ENCODE assay signal across 11 cellular contexts in the genomic region with DNA sequence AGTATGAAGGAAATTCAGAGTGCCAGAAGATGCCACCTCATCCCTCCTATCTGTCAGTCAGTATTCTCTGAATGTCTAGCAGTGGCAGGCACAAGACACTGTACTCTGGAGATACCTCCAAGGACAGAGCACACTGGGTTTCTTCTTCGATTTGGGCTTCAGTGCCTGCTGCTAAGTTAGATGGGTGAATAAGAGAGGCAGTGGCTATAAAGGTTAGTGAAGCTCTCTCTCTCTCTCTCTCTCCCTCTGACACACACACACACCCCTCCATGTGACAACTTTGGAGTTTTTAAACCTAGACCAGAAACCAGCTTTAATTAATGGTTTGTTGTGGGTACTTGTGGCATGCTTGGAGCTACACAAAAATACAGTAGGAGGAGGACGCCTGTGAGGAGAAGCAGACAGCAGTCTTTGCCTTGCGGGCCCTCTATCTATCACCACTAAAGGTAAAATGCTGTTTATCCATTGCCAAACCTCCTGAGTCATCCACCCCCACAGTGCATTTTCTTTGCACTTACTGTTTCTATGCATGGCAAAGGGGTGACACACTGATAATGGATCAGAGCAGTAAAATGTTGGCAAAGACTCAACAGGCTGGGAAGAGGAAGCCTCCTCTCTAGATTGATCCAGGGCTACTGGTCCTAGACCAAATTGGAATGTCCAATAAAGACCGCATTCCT.
DNase-seq lines count a peak whose midpoint lies in the region; ATAC-seq, FAIRE-seq and TF ChIP-seq lines count a peak whose summit lies in the region.
"Had no signal": no experiment of that assay in that cellular context is flagged by ENCODE, and none has a peak within 500 bp of the region (broad histone marks: within the 10 kb centered on the region; RNA-seq: fewer than 3 reads in every experiment).

No MANE protein-coding gene starts in this region.

- H3K27me3 ChIP-seq in K562 (ENCODE audit: control insufficient read depth in 2 of 2, insufficient read depth in 2 of 2, low read length in 2 of 2): peaks cover 0 to 6% of the 10 kb centered on the region in 2 experiments; a peak in 2 of 5 replicates

- no peak for ATAC-seq in K562
- ATAC-seq in HG03342 (IDR thresholded peaks at IDR 0.05; ENCODE audit: unreplicated experiment): no peak
- ATAC-seq in GM18870 (IDR thresholded peaks at IDR 0.05; ENCODE audit: unreplicated experiment): no peak
- ATAC-seq in HG02623 (IDR thresholded peaks at IDR 0.05; ENCODE audit: unreplicated experiment): no peak
- no peak for ATAC-seq in GM21528 (IDR thresholded peaks at IDR 0.05; ENCODE audit: low FRiP score, unreplicated experiment)
- ATAC-seq: sciatic nerve had no signal

- no peak overlapping the region for H2AFZ ChIP-seq in K562 (ENCODE audit: low read depth, low read length)

- TF ChIP-seq RAD21 in K562 (CRISPR knock-in tag; conservative IDR thresholded peaks at IDR 0.05 in 1 of 2, IDR thresholded peaks at IDR 0.05 in 1 of 2): no peak

- H3K9ac ChIP-seq in K562 (ENCODE audit: insufficient read depth in 1 of 2, low read depth in 2 of 2, low read length in 2 of 2): no peak overlapping the region

- no peaks in the 10 kb centered on the region for H3K79me2 ChIP-seq in K562 (ENCODE audit: control insufficient read depth, insufficient read depth, low read length)

- FAIRE-seq in K562 (lab: Jason Lieb, UNC): no peak

- H3K9me3 ChIP-seq in K562 (replicated peaks; ENCODE audit: control insufficient read depth, insufficient read depth, low read depth, low read length): no peaks in the 10 kb centered on the region
- H3K9me3 ChIP-seq: left ventricle myocardium inferior had no signal

- H3K4me3 ChIP-seq in AG09309 (ENCODE audit: control insufficient read depth, low read depth, low read length) (no peak overlapping the region), K562 (no peak overlapping the region)
- H3K4me3 ChIP-seq: left ventricle myocardium inferior had no signal

- peaks cover 0 to 8% of the 10 kb centered on the region in 2 experiments; a peak in 3 of 5 replicates for H3K4me1 ChIP-seq in K562 (replicated peaks in 1 of 2; ENCODE audit: control insufficient read depth in 2 of 2, insufficient read depth in 2 of 2, low read length in 2 of 2)

- no peak for TF ChIP-seq EP300 in K562 (IDR thresholded peaks at IDR 0.05; ENCODE audit: low read length)

- CTCF ChIA-PET in K562 (lab: Yijun Ruan, JAX; ENCODE audit: low intra/inter-chr PET ratio): no interaction called here

- H3K9me1 ChIP-seq in K562 (ENCODE audit: control insufficient read depth, insufficient read depth, low read length): peaks cover 3% of the 10 kb centered on the region

- no TSS peak for BruUV-seq in K562 (replicated peaks; lab: Mats Ljungman, UMichigan)

- no peak for TF ChIP-seq POLR2A in K562 (conservative IDR thresholded peaks at IDR 0.05)

- peak; percentile 80 for DNase-seq in AG09309 (ENCODE audit: low read depth)
- peak; percentile 94 for DNase-seq in HT1080 (ENCODE audit: low read depth)
- DNase-seq in K562 (ENCODE audit: extremely low read depth in 1 of 4, low spot score in 3 of 4): peak in 2 of 4 experiments; percentile 15 to 16
- peak; percentile 99 for DNase-seq in kidney tubule cell (ENCODE audit: low spot score)
- DNase-seq: activated gamma-delta T cell, left ventricle myocardium inferior had no signal

- no peaks in the 10 kb centered on the region for H4K20me1 ChIP-seq in K562 (replicated peaks; ENCODE audit: control insufficient read depth, insufficient read depth, low read length)

- in situ Hi-C loops in K562 (cut with MboI): loop anchor here (10.0 kb wide), 1 partner anchor 471 kb away; no protein-coding TSS in a partner anchor

- no peak overlapping the region for H3K4me2 ChIP-seq in K562 (ENCODE audit: insufficient read depth, low read length)

- 6% methylated on average over 3 of the region's 4 CpGs for WGBS in K562 (ENCODE audit: insufficient coverage, low coverage, missing lambda C conversion rate)

- no peak overlapping the region for H3K27ac ChIP-seq in K562 (ENCODE audit: extremely low read depth, low read depth, low read length)
- H3K27ac ChIP-seq: left ventricle myocardium inferior had no signal

- TF ChIP-seq CTCF in AG09309 (IDR thresholded peaks at IDR 0.05; ENCODE audit: control insufficient read depth, insufficient read depth, low read depth, low read length, missing control alignments) (no peak), K562 (IDR thresholded peaks at IDR 0.05 in 2 of 3, conservative IDR thresholded peaks at IDR 0.05 in 1 of 3; ENCODE audit: insufficient read depth in 2 of 3, low read depth in 1 of 3, low read length in 3 of 3) (no peak)

- H3K36me3 ChIP-seq in K562 (ENCODE audit: control insufficient read depth, insufficient read depth, low read length): no peaks in the 10 kb centered on the region
- H3K36me3 ChIP-seq: left ventricle myocardium inferior had no signal

- POLR2A ChIA-PET in K562 (lab: Yijun Ruan, JAX): no interaction called here

- intact Hi-C loops in K562 (cut with micrococcal nuclease): no loop called here

TF ChIP-seq in K562, 482 proteins besides CTCF, POLR2A, EP300 and RAD21:
- TF ChIP-seq TSC22D4 (tag; IDR thresholded peaks at IDR 0.05): no peak
- TF ChIP-seq, protein P1, sequence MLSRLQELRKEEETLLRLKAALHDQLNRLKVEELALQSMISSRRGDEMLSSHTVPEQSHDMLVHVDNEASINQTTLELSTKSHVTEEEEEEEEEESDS (CRISPR knock-in tag; IDR thresholded peaks at IDR 0.05): no peak
- peak; percentile 58 for TF ChIP-seq EGR1 (conservative IDR thresholded peaks at IDR 0.05)
- TF ChIP-seq NFE2 (IDR thresholded peaks at IDR 0.05; ENCODE audit: low read depth): peak; percentile 16; the same call in 1 of the 2 replicates
- no peak for TF ChIP-seq CEBPG (CRISPR knock-in tag; IDR thresholded peaks at IDR 0.05)
- 0 out of 4 replicates have a peak, but pooled peaks of 1 of the 2 experiments have one; percentile 21 for TF ChIP-seq CEBPG (tag; conservative IDR thresholded peaks at IDR 0.05 in 1 of 2, IDR thresholded peaks at IDR 0.05 in 1 of 2)
